1 cellular context compared by ENCODE assay signal in the genomic region with DNA sequence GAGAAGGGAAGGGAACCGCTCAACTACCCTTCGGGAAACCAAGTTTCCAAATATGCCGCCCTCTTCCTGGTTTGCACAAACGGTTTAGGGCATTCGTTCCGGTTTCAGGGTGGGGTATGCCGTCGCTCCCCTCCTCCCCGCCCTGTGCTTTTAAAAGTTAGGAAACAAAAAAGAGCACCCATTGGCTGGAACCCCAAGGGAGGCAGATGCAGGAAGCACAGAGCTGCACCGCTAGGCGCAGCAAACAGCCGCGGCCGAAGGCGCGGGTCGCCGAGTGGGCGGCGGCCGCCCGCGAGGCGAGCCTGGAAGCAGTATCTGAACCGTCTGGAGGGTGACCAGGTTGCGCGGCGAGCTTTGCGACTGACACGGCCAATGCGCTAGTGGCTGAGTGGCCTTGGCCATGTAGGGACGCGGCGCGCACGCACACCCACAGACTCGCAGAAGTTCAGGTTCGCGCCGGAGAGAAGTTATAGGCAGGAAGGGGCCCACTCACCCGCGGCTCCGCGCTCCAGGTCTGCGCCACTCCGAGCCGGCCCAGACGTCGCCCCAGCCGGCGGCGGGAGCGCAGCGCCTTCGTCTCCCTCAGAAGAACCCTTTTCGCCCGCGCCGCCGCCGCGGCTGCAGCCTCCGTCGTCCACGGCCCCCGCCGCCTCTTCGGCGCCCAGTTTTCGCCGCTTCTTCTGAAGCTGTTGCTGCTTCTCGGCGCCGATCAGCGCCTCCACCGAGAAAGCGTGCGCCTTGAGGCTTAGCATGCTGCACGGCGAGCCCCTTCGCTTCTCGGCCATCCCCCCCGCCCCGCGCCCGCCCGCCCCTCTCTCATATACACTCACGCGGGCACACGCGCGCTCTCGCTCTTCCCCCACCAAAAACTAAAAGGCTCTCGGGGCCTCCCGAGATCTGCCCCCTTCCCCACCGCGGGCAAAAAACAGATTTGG.
TF ChIP-seq lines count a peak whose summit lies in the region.

No MANE protein-coding gene starts in this region.

TF ChIP-seq in IMR-90, 13 proteins besides CTCF, POLR2A, EP300 and RAD21 (continued from another document):
- TF ChIP-seq MAFK (IDR thresholded peaks at IDR 0.05; ENCODE audit: low read depth, low read length) (no peak), NFE2L2 (IDR thresholded peaks at IDR 0.05; ENCODE audit: low read depth, low read length) (no peak), CEBPB (IDR thresholded peaks at IDR 0.05; ENCODE audit: low read depth, low read length) (no peak), SMC3 (IDR thresholded peaks at IDR 0.05; ENCODE audit: low read depth, low read length) (no peak), RCOR1 (IDR thresholded peaks at IDR 0.05; ENCODE audit: insufficient replicate concordance, low read length) (no peak)
- TF ChIP-seq, protein P1, sequence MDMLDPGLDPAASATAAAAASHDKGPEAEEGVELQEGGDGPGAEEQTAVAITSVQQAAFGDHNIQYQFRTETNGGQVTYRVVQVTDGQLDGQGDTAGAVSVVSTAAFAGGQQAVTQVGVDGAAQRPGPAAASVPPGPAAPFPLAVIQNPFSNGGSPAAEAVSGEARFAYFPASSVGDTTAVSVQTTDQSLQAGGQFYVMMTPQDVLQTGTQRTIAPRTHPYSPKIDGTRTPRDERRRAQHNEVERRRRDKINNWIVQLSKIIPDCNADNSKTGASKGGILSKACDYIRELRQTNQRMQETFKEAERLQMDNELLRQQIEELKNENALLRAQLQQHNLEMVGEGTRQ (IDR thresholded peaks at IDR 0.05; ENCODE audit: low read depth, low read length) = no peak
- TF ChIP-seq, protein P2, sequence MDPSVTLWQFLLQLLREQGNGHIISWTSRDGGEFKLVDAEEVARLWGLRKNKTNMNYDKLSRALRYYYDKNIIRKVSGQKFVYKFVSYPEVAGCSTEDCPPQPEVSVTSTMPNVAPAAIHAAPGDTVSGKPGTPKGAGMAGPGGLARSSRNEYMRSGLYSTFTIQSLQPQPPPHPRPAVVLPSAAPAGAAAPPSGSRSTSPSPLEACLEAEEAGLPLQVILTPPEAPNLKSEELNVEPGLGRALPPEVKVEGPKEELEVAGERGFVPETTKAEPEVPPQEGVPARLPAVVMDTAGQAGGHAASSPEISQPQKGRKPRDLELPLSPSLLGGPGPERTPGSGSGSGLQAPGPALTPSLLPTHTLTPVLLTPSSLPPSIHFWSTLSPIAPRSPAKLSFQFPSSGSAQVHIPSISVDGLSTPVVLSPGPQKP (IDR thresholded peaks at IDR 0.05; ENCODE audit: borderline replicate concordance, low read depth, low read length) = no peak
TF ChIP-seq in IMR-90: peak in this region for 0.
